25 cellular contexts compared by ENCODE assay signal in genomic region chr2:168429988-168430387, GRCh38.
"Had no signal": no experiment of that assay in that cellular context is flagged by ENCODE, and none has a peak within 500 bp of the region (broad histone marks: within the 10 kb centered on the region; RNA-seq: fewer than 3 reads in every experiment).

No MANE protein-coding gene starts in this region.

- H3K27ac Mint-ChIP-seq: memory B cell; naive B cell; nephron progenitor cell; stimulated activated effector memory CD8-positive, alpha-beta T cell treated with anti-CD3 and anti-CD28 coated beads, Interleukin-12 subunit alpha, Interleukin-12 subunit beta, amount 100 ng/mL, for 72 hours had no signal

- H3K79me2 ChIP-seq: hepatocyte had no signal

- FAIRE-seq: kidney, small intestine had no signal

- H3K4me3 Mint-ChIP-seq: memory B cell; naive B cell; nephron progenitor cell; stimulated activated effector memory CD8-positive, alpha-beta T cell treated with anti-CD3 and anti-CD28 coated beads, Interleukin-12 subunit alpha, Interleukin-12 subunit beta, amount 100 ng/mL, for 72 hours had no signal

- H3K4me3 ChIP-seq: coronary artery, dorsolateral prefrontal cortex, hepatocyte, left ventricle myocardium inferior, lower lobe of right lung, right atrium auricular region, suprapubic skin, tibial nerve, upper lobe of right lung, vagina had no signal

- H3K4me1 Mint-ChIP-seq: memory B cell had no signal

- H3K4me1 ChIP-seq: lower lobe of right lung, right atrium auricular region, tibial nerve, upper lobe of right lung, vagina had no signal

- H3K4me2 ChIP-seq: hepatocyte had no signal

- ATAC-seq: left cardiac atrium; lower lobe of right lung; stimulated activated effector memory CD8-positive, alpha-beta T cell treated with anti-CD3 and anti-CD28 coated beads, Interleukin-12 subunit alpha, Interleukin-12 subunit beta, amount 100 ng/mL, for 72 hours; stimulated activated naive CD8-positive, alpha-beta T cell treated with anti-CD3 and anti-CD28 coated beads, Interleukin-15, Interleukin-2, amounts not matched to agents 100 U/mL and 50 U/mL, for 24 hours; upper lobe of right lung had no signal

- DNase-seq: dorsolateral prefrontal cortex; effector CD8-positive, alpha-beta T cell; foreskin melanocyte; head of caudate nucleus; kidney; left cardiac atrium; left ventricle myocardium inferior; lower lobe of right lung; midbrain; naive B cell; nephron progenitor cell; small intestine; stimulated activated CD4-positive, alpha-beta T cell treated with anti-CD3 and anti-CD28 coated beads, Interleukin-12 subunit alpha, Interleukin-12 subunit beta, amount 100 ng/mL, for 4 hours; stimulated activated CD8-positive, alpha-beta memory T cell treated with anti-CD3 and anti-CD28 coated beads, Interleukin-4, amount 100 ng/mL, for 48 hours; stimulated activated naive CD8-positive, alpha-beta T cell treated with anti-CD3 and anti-CD28 coated beads, Interleukin-15, Interleukin-2, amounts not matched to agents 100 U/mL and 50 U/mL, for 24 hours; upper lobe of right lung had no signal

- H3K27ac ChIP-seq: coronary artery, dorsolateral prefrontal cortex, hepatocyte, left ventricle myocardium inferior, lower lobe of right lung, neutrophil, right atrium auricular region, suprapubic skin, tibial nerve, upper lobe of right lung, vagina had no signal

- H3K27me3 Mint-ChIP-seq: naive B cell had no signal

- H2AFZ ChIP-seq: hepatocyte had no signal

- H3K9me3 Mint-ChIP-seq: memory B cell; naive B cell; nephron progenitor cell; stimulated activated effector memory CD8-positive, alpha-beta T cell treated with anti-CD3 and anti-CD28 coated beads, Interleukin-12 subunit alpha, Interleukin-12 subunit beta, amount 100 ng/mL, for 72 hours had no signal

- H3K27me3 ChIP-seq: dorsolateral prefrontal cortex, hepatocyte, neutrophil, right atrium auricular region, suprapubic skin, tibial nerve, upper lobe of right lung, vagina had no signal

- H3K36me3 Mint-ChIP-seq: memory B cell; naive B cell; stimulated activated effector memory CD8-positive, alpha-beta T cell treated with anti-CD3 and anti-CD28 coated beads, Interleukin-12 subunit alpha, Interleukin-12 subunit beta, amount 100 ng/mL, for 72 hours had no signal

- H3K36me3 ChIP-seq: left ventricle myocardium inferior, lower lobe of right lung, neutrophil, right atrium auricular region, suprapubic skin, tibial nerve, upper lobe of right lung, vagina had no signal

- H3K9me3 ChIP-seq: left ventricle myocardium inferior, lower lobe of right lung, neutrophil, right atrium auricular region, suprapubic skin, tibial nerve, upper lobe of right lung, vagina had no signal
